In genomic region chr7:47578581-47579270, GRCh38 we compare ENCODE assay signal across 9 cellular contexts. TPM values are rescaled to one million over a fixed set of nuclear protein-coding genes. Genes with fewer than 3 reads are reported as not detected.
DNase-seq lines count a peak whose midpoint lies in the region; TF ChIP-seq lines count a peak whose summit lies in the region.
"Had no signal": no experiment of that assay in that cellular context is flagged by ENCODE, and none has a peak within 500 bp of the region (broad histone marks: within the 10 kb centered on the region; RNA-seq: fewer than 3 reads in every experiment).

No MANE protein-coding gene starts in this region.

- CTCF ChIA-PET in BJ (lab: Yijun Ruan, JAX): interaction anchor here (0.6 kb wide), 1 partner anchor 18 kb away, joined by 3 read pairs; no protein-coding TSS in a partner anchor

- TF ChIP-seq CTCF in BJ (IDR thresholded peaks at IDR 0.05; ENCODE audit: insufficient read depth, low read depth, low read length) (no peak), Peyer's patch (IDR thresholded peaks at IDR 0.05) (no peak), esophagus muscularis mucosa (IDR thresholded peaks at IDR 0.05) (no peak), prostate gland (IDR thresholded peaks at IDR 0.05) (no peak)

- H3K27ac ChIP-seq in Peyer's patch: peak overlapping the region; percentile 38 to 94 (median 62)
- peak overlapping the region; percentile 77 to 87 (median 84) for H3K27ac ChIP-seq in esophagus muscularis mucosa (replicated peaks in 1 of 4)
- H3K27ac ChIP-seq in prostate gland: peak overlapping the region; percentile 12 to 56

- no peak for TF ChIP-seq EP300 in esophagus muscularis mucosa (IDR thresholded peaks at IDR 0.05)

- intact Hi-C loops in esophagus muscularis mucosa (cut with DNase I): no loop called here
- intact Hi-C loops in prostate gland (cut with DNase I): loop anchor here (10.0 kb wide), 2 partner anchors 124 to 206 kb away; no protein-coding TSS in a partner anchor

- H3K27me3 ChIP-seq in BJ (ENCODE audit: control insufficient read depth, insufficient read depth, low read length) (no peaks in the 10 kb centered on the region), Peyer's patch (no peaks in the 10 kb centered on the region), esophagus muscularis mucosa (no peaks in the 10 kb centered on the region), prostate gland (replicated peaks; ENCODE audit: insufficient read depth) (no peaks in the 10 kb centered on the region)

- DNase-seq in BJ (ENCODE audit: low read depth) (peak; percentile 73), Peyer's patch (peak in 1 of 3 donors; percentile 40), esophagus muscularis mucosa (ENCODE audit: extremely low spot score) (no peak), prostate gland (ENCODE audit: low spot score) (peak; percentile 65), mucosa of gallbladder (ENCODE audit: low spot score) (no peak), middle frontal gyrus (ENCODE audit: extremely low spot score, low spot score) (no peak), NCI-H2081 treated with DMSO at 0.1 percent for 48 hours (lab: John Stamatoyannopoulos, UW) (no peak)
- no peak for DNase-seq in activated CD8-positive, alpha-beta memory T cell treated with anti-CD3 and anti-CD28 coated beads, Interleukin-2, amount 50 U/mL, for 4 hours
- DNase-seq: stimulated activated CD4-positive, alpha-beta T cell treated with anti-CD3 and anti-CD28 coated beads, Interleukin-4, amount 100 ng/mL, for 1 hour had no signal

- peak overlapping the region; percentile 77 for H3K4me3 ChIP-seq in BJ (ENCODE audit: low read depth, low read length)
- peak overlapping the region in 1 of 4 donors; percentile 9 for H3K4me3 ChIP-seq in Peyer's patch
- no peak overlapping the region for H3K4me3 ChIP-seq in esophagus muscularis mucosa
- H3K4me3 ChIP-seq in prostate gland: no peak overlapping the region

- H3K4me1 ChIP-seq in Peyer's patch: peaks cover 3 to 75% (median 24%) of the 10 kb centered on the region in 4 donors
- H3K4me1 ChIP-seq in esophagus muscularis mucosa: peaks cover 67 to 97% (median 88%) of the 10 kb centered on the region in 4 donors
- H3K4me1 ChIP-seq in prostate gland (replicated peaks): no peaks in the 10 kb centered on the region

- peaks cover 13% of the 10 kb centered on the region for H3K36me3 ChIP-seq in BJ (ENCODE audit: control insufficient read depth, insufficient read depth, low read length)
- H3K36me3 ChIP-seq in Peyer's patch: no peaks in the 10 kb centered on the region
- no peaks in the 10 kb centered on the region for H3K36me3 ChIP-seq in esophagus muscularis mucosa
- H3K36me3 ChIP-seq in prostate gland: no peaks in the 10 kb centered on the region

- no peaks in the 10 kb centered on the region for H3K9me3 ChIP-seq in Peyer's patch
- no peaks in the 10 kb centered on the region for H3K9me3 ChIP-seq in esophagus muscularis mucosa
- no peaks in the 10 kb centered on the region for H3K9me3 ChIP-seq in prostate gland

- TF ChIP-seq POLR2A in Peyer's patch (IDR thresholded peaks at IDR 0.05): no peak
- no peak for TF ChIP-seq POLR2A in esophagus muscularis mucosa (IDR thresholded peaks at IDR 0.05; ENCODE audit: low read depth)
- peak; percentile 16 for TF ChIP-seq POLR2A in prostate gland (IDR thresholded peaks at IDR 0.05)

- 59% methylated on average over 18 of the region's 18 CpGs for WGBS in esophagus muscularis mucosa
- WGBS in prostate gland: 19% methylated on average over 18 of the region's 18 CpGs

- POLR2A ChIA-PET in BJ (lab: Charles Lee): no interaction called here

RNA-seq across cellular contexts. Expression of gene TNS3, which starts 3.2 kb away (rescaled TPM):
- 94.2 and 126 TPM in 2 replicates for polyA plus RNA-seq in BJ (2011; rRNA removed)
- 212 and 247 TPM in 2 replicates for polyA minus RNA-seq in BJ (2011; rRNA and poly(A)+ RNA removed)
- total RNA-seq in Peyer's patch (100 to 1,000 TPM in 3 of 4 donors, 10 to 100 TPM in 1; 79.5 to 157 (median 112) TPM), esophagus muscularis mucosa (10 to 100 TPM; 34.6 to 52.5 (median 48.6) TPM), prostate gland (10 to 100 TPM; 19.5 to 95.8 TPM), mucosa of gallbladder (97.2 TPM)

Comparison
In these comparisons a context has a peak if more than half of its experiments do, and no peak if none do; other contexts are left out.
1. DNase-seq: peak in BJ (single experiment) and prostate gland (single experiment); none in esophagus muscularis mucosa (single experiment), mucosa of gallbladder (single experiment), middle frontal gyrus (single experiment), activated CD8-positive, alpha-beta memory T cell treated with anti-CD3 and anti-CD28 coated beads, Interleukin-2, amount 50 U/mL, for 4 hours (single experiment) and NCI-H2081 treated with DMSO at 0.1 percent for 48 hours (single experiment).
2. Peak in every context shown above with its lines, with median percentiles within 50 percentile points of each other: H3K27ac ChIP-seq.